Comparison of ENCODE assay signal across 32 cellular contexts in genomic region chr19:5323475-5323811, GRCh38.
"Had no signal": no experiment of that assay in that cellular context is flagged by ENCODE, and none has a peak within 500 bp of the region (broad histone marks: within the 10 kb centered on the region; RNA-seq: fewer than 3 reads in every experiment).

No MANE protein-coding gene starts in this region.

- H3K27ac ChIP-seq: adrenal gland, KMS-11, SK-N-MC had no signal

- H3K36me3 ChIP-seq: adrenal gland, MG63 had no signal

- H3K4me3 ChIP-seq: adrenal gland, MG63, SK-N-MC had no signal

- DNase-seq: activated CD4-positive, alpha-beta memory T cell treated with anti-CD3 and anti-CD28 coated beads for 36 hours; activated CD4-positive, alpha-beta T cell treated with anti-CD3 and anti-CD28 coated beads, Interleukin-2, amount 10 ng/mL, durations not matched to agents 7 days and 5 days; activated CD4-positive, CD25-positive, alpha-beta regulatory T cell; activated gamma-delta T cell; activated naive CD4-positive, alpha-beta T cell treated with anti-CD3 and anti-CD28 coated beads, Interleukin-2, amount 10 ng/mL, durations not matched to agents 7 days and 5 days; activated naive CD8-positive, alpha-beta T cell treated with anti-CD3 and anti-CD28 coated beads, Interleukin-2, amount 10 ng/mL, durations not matched to agents 7 days and 5 days; activated T-cell treated with anti-CD3 and anti-CD28 coated beads for 4 hours; activated T-cell treated with anti-CD3 and anti-CD28 coated beads, Interleukin-2, amount 50 U/mL, for 48 hours; adrenal gland; aorta; MG63; MV-4-11; NCI-H1092 treated with DMSO at 0.1 percent for 48 hours; NCI-H1417 treated with DMSO at 0.1 percent for 48 hours; NCI-H1694 treated with DMSO at 0.1 percent for 48 hours; NCI-H2029 treated with DMSO at 0.1 percent for 48 hours; NCI-H345; NCI-H510A; NCI-H526 treated with DMSO at 0.1 percent for 48 hours; NCI-H82; NK-92 treated with Interleukin-12 subunit alpha and Interleukin-12 subunit beta, amount 100 ng/mL, for 24 hours; OCI-M1; RPMI8226; T-cell; T-helper 2 cell; T1000 had no signal

- H3K9ac ChIP-seq: KMS-11 had no signal

- H3K27ac Mint-ChIP-seq: activated CD4-positive, alpha-beta memory T cell treated with anti-CD3 and anti-CD28 coated beads for 36 hours; activated CD4-positive, alpha-beta T cell treated with anti-CD3 and anti-CD28 coated beads, Interleukin-2, amount 10 ng/mL, durations not matched to agents 7 days and 5 days; activated naive CD4-positive, alpha-beta T cell treated with anti-CD3 and anti-CD28 coated beads, Interleukin-2, amount 10 ng/mL, durations not matched to agents 7 days and 5 days; activated naive CD8-positive, alpha-beta T cell treated with anti-CD3 and anti-CD28 coated beads, Interleukin-2, amount 10 ng/mL, durations not matched to agents 7 days and 5 days; activated T-helper 17 cell treated with anti-CD3 and anti-CD28 coated beads, Interleukin-2, amount 50 U/mL, for 72 hours; T-cell had no signal

- ATAC-seq: activated T-helper 17 cell treated with anti-CD3 and anti-CD28 coated beads, Interleukin-2, amount 50 U/mL, for 72 hours; Panc1; Right ventricle myocardium inferior; T-cell had no signal

- H3K27me3 ChIP-seq: adrenal gland, MG63 had no signal

- H3K4me3 Mint-ChIP-seq: activated CD4-positive, alpha-beta memory T cell treated with anti-CD3 and anti-CD28 coated beads for 36 hours; activated CD4-positive, alpha-beta T cell treated with anti-CD3 and anti-CD28 coated beads, Interleukin-2, amount 10 ng/mL, durations not matched to agents 7 days and 5 days; activated naive CD4-positive, alpha-beta T cell treated with anti-CD3 and anti-CD28 coated beads, Interleukin-2, amount 10 ng/mL, durations not matched to agents 7 days and 5 days; activated naive CD8-positive, alpha-beta T cell treated with anti-CD3 and anti-CD28 coated beads, Interleukin-2, amount 10 ng/mL, durations not matched to agents 7 days and 5 days; activated T-helper 17 cell treated with anti-CD3 and anti-CD28 coated beads, Interleukin-2, amount 50 U/mL, for 72 hours; T-cell had no signal

- H3K36me3 Mint-ChIP-seq: activated CD4-positive, alpha-beta memory T cell treated with anti-CD3 and anti-CD28 coated beads for 36 hours; activated naive CD4-positive, alpha-beta T cell treated with anti-CD3 and anti-CD28 coated beads, Interleukin-2, amount 10 ng/mL, durations not matched to agents 7 days and 5 days; activated naive CD8-positive, alpha-beta T cell treated with anti-CD3 and anti-CD28 coated beads, Interleukin-2, amount 10 ng/mL, durations not matched to agents 7 days and 5 days; T-cell had no signal

- H3K4me1 Mint-ChIP-seq: activated naive CD4-positive, alpha-beta T cell treated with anti-CD3 and anti-CD28 coated beads, Interleukin-2, amount 10 ng/mL, durations not matched to agents 7 days and 5 days; activated T-helper 17 cell treated with anti-CD3 and anti-CD28 coated beads, Interleukin-2, amount 50 U/mL, for 72 hours had no signal

- H3K4me2 ChIP-seq: KMS-11 had no signal

- H3K9me3 ChIP-seq: adrenal gland, MG63 had no signal

- FAIRE-seq: TTC549 had no signal

- H3K9me3 Mint-ChIP-seq: activated naive CD4-positive, alpha-beta T cell treated with anti-CD3 and anti-CD28 coated beads, Interleukin-2, amount 10 ng/mL, durations not matched to agents 7 days and 5 days; activated T-helper 17 cell treated with anti-CD3 and anti-CD28 coated beads, Interleukin-2, amount 50 U/mL, for 72 hours had no signal
